In genomic region chr6:112203577-112204349, GRCh38 we compare ENCODE assay signal across 10 cellular contexts. TPM values are rescaled to one million over a fixed set of nuclear protein-coding genes. Genes with fewer than 3 reads are reported as not detected.
DNase-seq lines count a peak whose midpoint lies in the region; ATAC-seq, FAIRE-seq and TF ChIP-seq lines count a peak whose summit lies in the region.
"Had no signal": no experiment of that assay in that cellular context is flagged by ENCODE, and none has a peak within 500 bp of the region (broad histone marks: within the 10 kb centered on the region; RNA-seq: fewer than 3 reads in every experiment).

No MANE protein-coding gene starts in this region.

- no peak for TF ChIP-seq EP300 in suprapubic skin (IDR thresholded peaks at IDR 0.05)

- FAIRE-seq in GM12892 (lab: Jason Lieb, UNC): no peak

- WGBS in suprapubic skin: 70% methylated on average over 6 of the region's 6 CpGs

- peak; percentile 48 for DNase-seq in DMS 273 (lab: John Stamatoyannopoulos, UW; ENCODE audit: unreplicated experiment)
- DNase-seq in DMS 273 treated with DMSO at 0.1 percent for 48 hours (lab: John Stamatoyannopoulos, UW): no peak
- DNase-seq in LoVo (ENCODE audit: low spot score): peak; percentile 63
- peak; percentile 78 for DNase-seq in fibroblast of gingiva (ENCODE audit: low read depth)
- DNase-seq in suprapubic skin (ENCODE audit: low spot score in 2 of 2): no peak
- DNase-seq in GM12892 (ENCODE audit: insufficient read length): no peak
- DNase-seq in DMS153 treated with DMSO at 0.1 percent for 48 hours (lab: John Stamatoyannopoulos, UW; ENCODE audit: unreplicated experiment): no peak
- DNase-seq: stimulated activated CD4-positive, alpha-beta T cell treated with anti-CD3 and anti-CD28 coated beads, Interleukin-12 subunit alpha, Interleukin-12 subunit beta, amount 100 ng/mL, for 4 hours had no signal

- no peak overlapping the region for H3K4me3 ChIP-seq in suprapubic skin

- H3K27ac ChIP-seq in suprapubic skin: peak overlapping the region; percentile 50
- H3K27ac ChIP-seq: 22Rv1 had no signal

- TF ChIP-seq CTCF in suprapubic skin (IDR thresholded peaks at IDR 0.05): no peak

- H3K9me3 ChIP-seq in suprapubic skin: no peaks in the 10 kb centered on the region

- peaks cover 12% of the 10 kb centered on the region for H3K4me1 ChIP-seq in suprapubic skin

- H3K36me3 ChIP-seq in suprapubic skin: peaks cover 8% of the 10 kb centered on the region

- ATAC-seq in GM18505 (IDR thresholded peaks at IDR 0.05; ENCODE audit: unreplicated experiment): no peak

- H3K27me3 ChIP-seq in suprapubic skin: no peaks in the 10 kb centered on the region

- TF ChIP-seq POLR2A in suprapubic skin (IDR thresholded peaks at IDR 0.05) (no peak), GM18505 (IDR thresholded peaks at IDR 0.05; ENCODE audit: borderline replicate concordance, extremely low read depth, insufficient read depth, insufficient read length) (no peak), GM12892 (IDR thresholded peaks at IDR 0.05; ENCODE audit: low read depth, low read length) (no peak)

RNA-seq across cellular contexts. Expression of gene LAMA4, which starts 50.6 kb away (rescaled TPM):
- total RNA-seq in suprapubic skin: 10 to 100 TPM; 10.4 to 44.0 (median 23.6) TPM
- not detected for polyA plus RNA-seq in GM12892 (2012; ENCODE audit: missing spikeins)

Comparison
In these comparisons a context has a peak if more than half of its experiments do, and no peak if none do; other contexts are left out.
1. DNase-seq: peak in DMS 273 (single experiment), LoVo (single experiment) and fibroblast of gingiva (single experiment); none in DMS 273 treated with DMSO at 0.1 percent for 48 hours (single experiment), suprapubic skin (0 of 2), GM12892 (single experiment) and DMS153 treated with DMSO at 0.1 percent for 48 hours (single experiment).